Comparison of ENCODE assay signal across 19 cellular contexts in genomic region chr14:53044486-53044885, GRCh38.
A peak's percentile ranks its signal among the peaks of the same experiment; 100 is the strongest.
DNase-seq lines count a peak whose midpoint lies in the region; ATAC-seq and TF ChIP-seq lines count a peak whose summit lies in the region.
"Had no signal": no experiment of that assay in that cellular context is flagged by ENCODE, and none has a peak within 500 bp of the region (broad histone marks: within the 10 kb centered on the region; RNA-seq: fewer than 3 reads in every experiment).

No MANE protein-coding gene starts in this region.

- peaks cover 47% of the 10 kb centered on the region for H3K4me1 Mint-ChIP-seq in chondrocyte (ENCODE audit: low read depth)
- no peaks in the 10 kb centered on the region for H3K4me1 Mint-ChIP-seq in T-helper 17 cell
- H3K4me1 Mint-ChIP-seq: B cell had no signal

- peak overlapping the region; percentile 71 for H3K56ac ChIP-seq in IMR-90 (ENCODE audit: extremely low read depth, insufficient read depth, low read length)

- H4K20me1 ChIP-seq in IMR-90 (ENCODE audit: insufficient read depth, low read length): no peaks in the 10 kb centered on the region

- peak overlapping the region; percentile 70 for H3K23ac ChIP-seq in IMR-90 (ENCODE audit: low read depth, low read length)

- H2BK120ac ChIP-seq in IMR-90 (ENCODE audit: low read depth, low read length): peak overlapping the region; percentile 89

- H3K36me3 Mint-ChIP-seq in chondrocyte (ENCODE audit: low read depth): peaks cover 4% of the 10 kb centered on the region
- peaks cover 23% of the 10 kb centered on the region for H3K36me3 Mint-ChIP-seq in T-helper 17 cell (ENCODE audit: low read depth)

- H2AK5ac ChIP-seq in IMR-90 (ENCODE audit: low read depth, low read length): peak overlapping the region; percentile 71; the same call in 1 of the 2 replicates

- peak overlapping the region; percentile 84 for H4K5ac ChIP-seq in IMR-90 (ENCODE audit: low read depth, low read length)

- peak overlapping the region; percentile 2 to 85; a peak in 2 of 4 replicates for H4K8ac ChIP-seq in IMR-90 (ENCODE audit: low read depth in 2 of 2, low read length in 2 of 2)

- H3K4me1 ChIP-seq in IMR-90 (ENCODE audit: control insufficient read depth, insufficient read depth, low read length): peaks cover 19% of the 10 kb centered on the region

- no peak overlapping the region for H3K4me3 Mint-ChIP-seq in chondrocyte (ENCODE audit: unreplicated experiment)
- no peak overlapping the region for H3K4me3 Mint-ChIP-seq in T-helper 17 cell
- H3K4me3 Mint-ChIP-seq: activated CD4-positive, alpha-beta T cell treated with anti-CD3 and anti-CD28 coated beads, Interleukin-2, amount 10 ng/mL, durations not matched to agents 24 days and 14 days; B cell had no signal

- in situ Hi-C loops in IMR-90 (cut with MboI; ENCODE audit: low sequenced_read_pairs): no loop called here

- peaks cover 17% of the 10 kb centered on the region; the same call in 1 of the 2 replicates for H3K9me1 ChIP-seq in IMR-90 (ENCODE audit: insufficient read depth, low read length)

- dilution Hi-C loops in IMR-90 (cut with HindIII; ENCODE audit: low sequenced_read_pairs, unreplicated experiment): no loop called here

- POLR2A ChIA-PET in IMR-90 (lab: Charles Lee; ENCODE audit: unreplicated experiment) (interaction anchor here (0.5 to 1.0 kb wide), 2 partner anchors 96 to 167 kb away, joined by 3 read pairs; no protein-coding TSS in a partner anchor), GM10248 (lab: Yijun Ruan, JAX) (no interaction called here)

- H3K27ac ChIP-seq in IMR-90 (ENCODE audit: insufficient read depth, low read length): peak overlapping the region; percentile 82

- H3K27me3 ChIP-seq in IMR-90 (ENCODE audit: control insufficient read depth, insufficient read depth, low read length): no peaks in the 10 kb centered on the region
- H3K27me3 ChIP-seq: stomach had no signal

- BruUV-seq in IMR-90 (replicated peaks; lab: Mats Ljungman, UMichigan): no TSS peak

- TF ChIP-seq CTCF in AG09319 (IDR thresholded peaks at IDR 0.05; ENCODE audit: low read depth, low read length): no peak
- TF ChIP-seq CTCF in IMR-90 (conservative IDR thresholded peaks at IDR 0.05; ENCODE audit: low read depth, low read length): no peak
- no peak for TF ChIP-seq CTCF in chondrocyte (IDR thresholded peaks at IDR 0.05)
- no peak for TF ChIP-seq CTCF in GM10248 (IDR thresholded peaks at IDR 0.05; ENCODE audit: control extremely low read depth, extremely low read depth, low read depth, missing control alignments)

- H3K27me3 Mint-ChIP-seq in chondrocyte (ENCODE audit: low read depth) (no peaks in the 10 kb centered on the region), T-helper 17 cell (no peaks in the 10 kb centered on the region)
- H3K27me3 Mint-ChIP-seq: activated CD4-positive, alpha-beta T cell treated with anti-CD3 and anti-CD28 coated beads, Interleukin-2, amount 10 ng/mL, durations not matched to agents 24 days and 14 days; B cell had no signal

- peak overlapping the region; percentile 94 for H3K18ac ChIP-seq in IMR-90 (ENCODE audit: low read depth, low read length)

- WGBS in IMR-90 (ENCODE audit: extremely low coverage in 2 of 2, insufficient read length in 1 of 2), 2 experiments: no CpG with 5 or more reads among the region's 2 CpGs

- H2BK15ac ChIP-seq in IMR-90 (ENCODE audit: low read depth, low read length): peak overlapping the region; percentile 71

- no peak for TF ChIP-seq POLR2A in IMR-90 (IDR thresholded peaks at IDR 0.05; ENCODE audit: low read depth, low read length)

- H2AFZ ChIP-seq in IMR-90 (replicated peaks; ENCODE audit: low read length, poor library complexity): peak overlapping the region; percentile 2

- H2BK5ac ChIP-seq in IMR-90 (ENCODE audit: low read depth, low read length, poor library complexity, severe bottlenecking): peak overlapping the region; percentile 98

- no peaks in the 10 kb centered on the region for H3K9me3 Mint-ChIP-seq in chondrocyte (ENCODE audit: low read depth)

- H3K79me1 ChIP-seq in IMR-90 (ENCODE audit: low read depth in 1 of 2, low read length in 2 of 2): peaks cover 0 to 14% of the 10 kb centered on the region in 2 experiments; a peak in 2 of 4 replicates

- H3K9ac ChIP-seq in IMR-90 (ENCODE audit: low read depth, low read length): peak overlapping the region; percentile 50; the same call in 1 of the 2 replicates

- DNase-seq in AG09319 (ENCODE audit: extremely low read depth, low read depth) (peak; percentile 34), IMR-90 (peak; percentile 91), chondrocyte (ENCODE audit: low spot score) (no peak), kidney tubule cell (ENCODE audit: low spot score) (peak; percentile 46), iPS-NIHi11 (ENCODE audit: low spot score) (no peak), NCI-H774 (lab: John Stamatoyannopoulos, UW) (no peak), T-helper 17 cell (no peak), GM10248 (ENCODE audit: extremely low spot score) (no peak)
- DNase-seq: activated CD4-positive, alpha-beta T cell treated with anti-CD3 and anti-CD28 coated beads, Interleukin-2, amount 10 ng/mL, durations not matched to agents 24 days and 14 days; activated naive CD4-positive, alpha-beta T cell treated with anti-CD3 and anti-CD28 coated beads, Interleukin-2, amount 50 U/mL, for 16 hours; activated T-cell treated with anti-CD3 and anti-CD28 coated beads for 4 hours; hypothalamus; KBM-7; left colon; NCI-H1105; SIG-M5; stomach; T1000 had no signal

- H3K9me3 ChIP-seq in IMR-90 (ENCODE audit: control insufficient read depth, insufficient read depth, low read length) (no peaks in the 10 kb centered on the region), T-helper 17 cell (ENCODE audit: control insufficient read depth, low read length, poor library complexity, severe bottlenecking) (no peaks in the 10 kb centered on the region)
- H3K9me3 ChIP-seq: stomach had no signal

- intact Hi-C loops in IMR-90 (cut with micrococcal nuclease): loop anchor here (2.0 to 10.0 kb wide), 4 partner anchors 34 to 1300 kb away; partner anchors contain the start of gene FERMT2

- H3K4ac ChIP-seq in IMR-90 (ENCODE audit: low read depth, low read length): peak overlapping the region; percentile 89

- no peak overlapping the region for H3K4me3 ChIP-seq in IMR-90 (ENCODE audit: insufficient read depth, low read depth, low read length)
- H3K4me3 ChIP-seq: stomach had no signal

- H3K36me3 ChIP-seq in IMR-90 (ENCODE audit: control insufficient read depth, insufficient read depth, low read length): peaks cover 1% of the 10 kb centered on the region; the same call in 1 of the 2 replicates

- H4K91ac ChIP-seq in IMR-90 (ENCODE audit: insufficient read depth, low read depth, low read length): peak overlapping the region; percentile 81; the same call in 1 of the 2 replicates

- TF ChIP-seq RAD21 in IMR-90 (IDR thresholded peaks at IDR 0.05; ENCODE audit: low read length): no peak

- H3K14ac ChIP-seq in IMR-90 (replicated peaks; ENCODE audit: low read depth, low read length): peak overlapping the region; percentile 80

- H2BK20ac ChIP-seq in IMR-90 (ENCODE audit: low read depth, low read length): peak overlapping the region; percentile 97

- H3K27ac Mint-ChIP-seq in chondrocyte (ENCODE audit: unreplicated experiment) (peak overlapping the region; percentile 83), T-helper 17 cell (no peak overlapping the region)
- H3K27ac Mint-ChIP-seq: activated CD4-positive, alpha-beta T cell treated with anti-CD3 and anti-CD28 coated beads, Interleukin-2, amount 10 ng/mL, durations not matched to agents 24 days and 14 days; B cell had no signal

- peak overlapping the region; percentile 71 for H3K4me2 ChIP-seq in IMR-90 (ENCODE audit: low read depth, low read length)

- CTCF ChIA-PET in IMR-90 (lab: Yijun Ruan, JAX): no interaction called here
- CTCF ChIA-PET in GM10248 (lab: Yijun Ruan, JAX): interaction anchor here (2.0 to 7.5 kb wide), 2 partner anchors 11 kb away, joined by 5 to 49 read pairs; no protein-coding TSS in a partner anchor

- ATAC-seq in IMR-90 (ENCODE audit: low read depth): peak; percentile 70
- no peak for ATAC-seq in T-helper 17 cell
- ATAC-seq: left colon had no signal

- H2AK9ac ChIP-seq in IMR-90 (replicated peaks; ENCODE audit: low read depth, low read length, poor library complexity): no peak overlapping the region

TF ChIP-seq in IMR-90, 13 proteins besides CTCF, POLR2A, EP300 and RAD21:
- peak; percentile 54; the same call in 1 of the 2 replicates for TF ChIP-seq FOS (IDR thresholded peaks at IDR 0.05; ENCODE audit: low read depth, low read length)
- TF ChIP-seq BHLHE40 (IDR thresholded peaks at IDR 0.05; ENCODE audit: low read depth, low read length): no peak
- TF ChIP-seq NFE2L2 (IDR thresholded peaks at IDR 0.05; ENCODE audit: low read depth, low read length): no peak
- no peak for TF ChIP-seq MXI1 (IDR thresholded peaks at IDR 0.05; ENCODE audit: borderline replicate concordance, low read depth, low read length)
- no peak for TF ChIP-seq RFX5 (IDR thresholded peaks at IDR 0.05; ENCODE audit: low read depth, low read length)
- TF ChIP-seq SMC3 (IDR thresholded peaks at IDR 0.05; ENCODE audit: low read depth, low read length): no peak
- TF ChIP-seq USF2 (IDR thresholded peaks at IDR 0.05; ENCODE audit: low read depth, low read length): no peak
- peak; percentile 85 for TF ChIP-seq MAFK (IDR thresholded peaks at IDR 0.05; ENCODE audit: low read depth, low read length)
- peak; percentile 67; the same call in 1 of the 2 replicates for TF ChIP-seq CEBPB (IDR thresholded peaks at IDR 0.05; ENCODE audit: low read depth, low read length)
- TF ChIP-seq RCOR1 (IDR thresholded peaks at IDR 0.05; ENCODE audit: insufficient replicate concordance, low read length): no peak
- no peak for TF ChIP-seq ELK1 (IDR thresholded peaks at IDR 0.05; ENCODE audit: borderline replicate concordance, low read depth, low read length)
- TF ChIP-seq MAZ (IDR thresholded peaks at IDR 0.05; ENCODE audit: borderline replicate concordance, low read depth, low read length): no peak
- TF ChIP-seq CHD1 (IDR thresholded peaks at IDR 0.05; ENCODE audit: low read depth, low read length): no peak
TF ChIP-seq in IMR-90: peak in this region for 3.

Comparison
In these comparisons a context has a peak if more than half of its experiments do, and no peak if none do; other contexts are left out.
1. DNase-seq: peak in AG09319 (single experiment), IMR-90 (single experiment) and kidney tubule cell (single experiment); none in chondrocyte (single experiment), iPS-NIHi11 (single experiment), NCI-H774 (single experiment), T-helper 17 cell (0 of 3) and GM10248 (single experiment).